ENCODE assay signal across 1 cellular context in the genomic region with DNA sequence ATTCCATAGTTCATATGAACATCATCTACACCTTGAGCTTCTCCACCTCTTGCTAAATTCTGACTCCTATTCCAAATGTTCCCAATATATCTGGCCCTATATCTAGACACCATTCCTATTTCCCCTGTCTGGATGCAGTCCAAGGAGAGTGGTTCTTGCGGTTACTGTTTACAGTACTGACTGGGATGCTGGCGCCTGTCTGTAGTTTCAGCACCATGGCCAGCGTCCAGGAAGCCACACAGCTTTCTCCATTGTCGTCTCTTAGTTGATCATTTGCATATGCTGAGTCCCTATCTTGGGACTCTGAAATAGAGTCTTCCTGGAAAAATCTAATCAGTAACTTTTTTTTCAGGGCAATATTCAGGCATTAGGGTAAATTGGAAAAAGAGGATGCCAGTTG.
TF ChIP-seq lines count a peak whose summit lies in the region.

No MANE protein-coding gene starts in this region.

TF ChIP-seq in K562, 482 proteins besides CTCF, POLR2A, EP300 and RAD21 (continued from another document and continues in another):
- TF ChIP-seq, protein P1, sequence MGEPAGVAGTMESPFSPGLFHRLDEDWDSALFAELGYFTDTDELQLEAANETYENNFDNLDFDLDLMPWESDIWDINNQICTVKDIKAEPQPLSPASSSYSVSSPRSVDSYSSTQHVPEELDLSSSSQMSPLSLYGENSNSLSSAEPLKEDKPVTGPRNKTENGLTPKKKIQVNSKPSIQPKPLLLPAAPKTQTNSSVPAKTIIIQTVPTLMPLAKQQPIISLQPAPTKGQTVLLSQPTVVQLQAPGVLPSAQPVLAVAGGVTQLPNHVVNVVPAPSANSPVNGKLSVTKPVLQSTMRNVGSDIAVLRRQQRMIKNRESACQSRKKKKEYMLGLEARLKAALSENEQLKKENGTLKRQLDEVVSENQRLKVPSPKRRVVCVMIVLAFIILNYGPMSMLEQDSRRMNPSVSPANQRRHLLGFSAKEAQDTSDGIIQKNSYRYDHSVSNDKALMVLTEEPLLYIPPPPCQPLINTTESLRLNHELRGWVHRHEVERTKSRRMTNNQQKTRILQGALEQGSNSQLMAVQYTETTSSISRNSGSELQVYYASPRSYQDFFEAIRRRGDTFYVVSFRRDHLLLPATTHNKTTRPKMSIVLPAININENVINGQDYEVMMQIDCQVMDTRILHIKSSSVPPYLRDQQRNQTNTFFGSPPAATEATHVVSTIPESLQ (CRISPR knock-in tag; IDR thresholded peaks at IDR 0.05): 0 out of 2 replicates have a peak, but pooled peaks have one; percentile 53
- TF ChIP-seq FOXK2 (conservative IDR thresholded peaks at IDR 0.05 in 1 of 2, IDR thresholded peaks at IDR 0.05 in 1 of 2; ENCODE audit: low read depth in 2 of 2) (peak; percentile 24 to 34; a peak in 1 of 4 replicates), EHMT2 (IDR thresholded peaks at IDR 0.05) (peak; percentile 99), CHAMP1 (IDR thresholded peaks at IDR 0.05) (peak; percentile 53; the same call in 1 of the 2 replicates), ARHGAP35 (IDR thresholded peaks at IDR 0.05; ENCODE audit: partially characterized antibody) (no peak), TEAD1 (CRISPR knock-in tag; IDR thresholded peaks at IDR 0.05) (peak in 1 of 2 experiments; percentile 58; a peak in 1 of 4 replicates), SIN3A (IDR thresholded peaks at IDR 0.05; ENCODE audit: borderline replicate concordance in 2 of 2, control insufficient read depth in 1 of 2, low read depth in 2 of 2, low read length in 2 of 2) (peak in 1 of 2 experiments; percentile 59; a peak in 1 of 4 replicates), ZBTB11 (CRISPR knock-in tag; IDR thresholded peaks at IDR 0.05) (peak in 1 of 3 experiments; percentile 72; a peak in 2 of 6 replicates), ZNF197 (CRISPR knock-in tag; IDR thresholded peaks at IDR 0.05; ENCODE audit: low read depth) (peak; percentile 65; the same call in 1 of the 2 replicates), TCF3 (CRISPR knock-in tag; IDR thresholded peaks at IDR 0.05) (0 out of 2 replicates have a peak, but pooled peaks have one; percentile 21), NR2C2 (CRISPR knock-in tag; IDR thresholded peaks at IDR 0.05) (0 out of 2 replicates have a peak, but pooled peaks have one; percentile 46), NR2C2 (tag; IDR thresholded peaks at IDR 0.05) (no peak), NR2C1 (IDR thresholded peaks at IDR 0.05) (no peak), NR2C1 (tag; IDR thresholded peaks at IDR 0.05) (0 out of 2 replicates have a peak, but pooled peaks have one; percentile 38), ZNF584 (CRISPR knock-in tag; IDR thresholded peaks at IDR 0.05; ENCODE audit: low read depth) (0 out of 2 replicates have a peak, but pooled peaks have one; percentile 70), SRF (CRISPR knock-in tag; IDR thresholded peaks at IDR 0.05) (peak in 1 of 2 experiments; percentile 46; a peak in 1 of 4 replicates), STAT6 (CRISPR knock-in tag; IDR thresholded peaks at IDR 0.05) (no peak), AFF1 (IDR thresholded peaks at IDR 0.05; ENCODE audit: low read depth in 1 of 2, partially characterized antibody in 2 of 2) (peak in 1 of 2 experiments; percentile 92), CTBP1 (IDR thresholded peaks at IDR 0.05; ENCODE audit: borderline replicate concordance) (peak; percentile 44; the same call in 1 of the 2 replicates), HDAC2 (IDR thresholded peaks at IDR 0.05) (peak; percentile 53; the same call in 1 of the 2 replicates), MAZ (CRISPR knock-in tag; conservative IDR thresholded peaks at IDR 0.05 in 1 of 2, IDR thresholded peaks at IDR 0.05 in 1 of 2) (peak in 1 of 2 experiments; percentile 29; a peak in 1 of 4 replicates), ATF7 (IDR thresholded peaks at IDR 0.05) (no peak), FOXP1 (CRISPR knock-in tag; IDR thresholded peaks at IDR 0.05) (0 out of 2 replicates have a peak, but pooled peaks have one; percentile 35), TFAP4 (CRISPR knock-in tag; IDR thresholded peaks at IDR 0.05; ENCODE audit: borderline replicate concordance) (0 out of 2 replicates have a peak, but pooled peaks have one; percentile 25)
- TF ChIP-seq, protein P2, sequence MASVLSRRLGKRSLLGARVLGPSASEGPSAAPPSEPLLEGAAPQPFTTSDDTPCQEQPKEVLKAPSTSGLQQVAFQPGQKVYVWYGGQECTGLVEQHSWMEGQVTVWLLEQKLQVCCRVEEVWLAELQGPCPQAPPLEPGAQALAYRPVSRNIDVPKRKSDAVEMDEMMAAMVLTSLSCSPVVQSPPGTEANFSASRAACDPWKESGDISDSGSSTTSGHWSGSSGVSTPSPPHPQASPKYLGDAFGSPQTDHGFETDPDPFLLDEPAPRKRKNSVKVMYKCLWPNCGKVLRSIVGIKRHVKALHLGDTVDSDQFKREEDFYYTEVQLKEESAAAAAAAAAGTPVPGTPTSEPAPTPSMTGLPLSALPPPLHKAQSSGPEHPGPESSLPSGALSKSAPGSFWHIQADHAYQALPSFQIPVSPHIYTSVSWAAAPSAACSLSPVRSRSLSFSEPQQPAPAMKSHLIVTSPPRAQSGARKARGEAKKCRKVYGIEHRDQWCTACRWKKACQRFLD (CRISPR knock-in tag; IDR thresholded peaks at IDR 0.05): peak; percentile 63; the same call in 1 of the 2 replicates
- TF ChIP-seq, protein P3, sequence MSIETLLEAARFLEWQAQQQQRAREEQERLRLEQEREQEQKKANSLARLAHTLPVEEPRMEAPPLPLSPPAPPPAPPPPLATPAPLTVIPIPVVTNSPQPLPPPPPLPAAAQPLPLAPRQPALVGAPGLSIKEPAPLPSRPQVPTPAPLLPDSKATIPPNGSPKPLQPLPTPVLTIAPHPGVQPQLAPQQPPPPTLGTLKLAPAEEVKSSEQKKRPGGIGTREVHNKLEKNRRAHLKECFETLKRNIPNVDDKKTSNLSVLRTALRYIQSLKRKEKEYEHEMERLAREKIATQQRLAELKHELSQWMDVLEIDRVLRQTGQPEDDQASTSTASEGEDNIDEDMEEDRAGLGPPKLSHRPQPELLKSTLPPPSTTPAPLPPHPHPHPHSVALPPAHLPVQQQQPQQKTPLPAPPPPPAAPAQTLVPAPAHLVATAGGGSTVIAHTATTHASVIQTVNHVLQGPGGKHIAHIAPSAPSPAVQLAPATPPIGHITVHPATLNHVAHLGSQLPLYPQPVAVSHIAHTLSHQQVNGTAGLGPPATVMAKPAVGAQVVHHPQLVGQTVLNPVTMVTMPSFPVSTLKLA (conservative IDR thresholded peaks at IDR 0.05): peak in 1 of 2 experiments; percentile 45; a peak in 1 of 4 replicates
- TF ChIP-seq, protein P4, sequence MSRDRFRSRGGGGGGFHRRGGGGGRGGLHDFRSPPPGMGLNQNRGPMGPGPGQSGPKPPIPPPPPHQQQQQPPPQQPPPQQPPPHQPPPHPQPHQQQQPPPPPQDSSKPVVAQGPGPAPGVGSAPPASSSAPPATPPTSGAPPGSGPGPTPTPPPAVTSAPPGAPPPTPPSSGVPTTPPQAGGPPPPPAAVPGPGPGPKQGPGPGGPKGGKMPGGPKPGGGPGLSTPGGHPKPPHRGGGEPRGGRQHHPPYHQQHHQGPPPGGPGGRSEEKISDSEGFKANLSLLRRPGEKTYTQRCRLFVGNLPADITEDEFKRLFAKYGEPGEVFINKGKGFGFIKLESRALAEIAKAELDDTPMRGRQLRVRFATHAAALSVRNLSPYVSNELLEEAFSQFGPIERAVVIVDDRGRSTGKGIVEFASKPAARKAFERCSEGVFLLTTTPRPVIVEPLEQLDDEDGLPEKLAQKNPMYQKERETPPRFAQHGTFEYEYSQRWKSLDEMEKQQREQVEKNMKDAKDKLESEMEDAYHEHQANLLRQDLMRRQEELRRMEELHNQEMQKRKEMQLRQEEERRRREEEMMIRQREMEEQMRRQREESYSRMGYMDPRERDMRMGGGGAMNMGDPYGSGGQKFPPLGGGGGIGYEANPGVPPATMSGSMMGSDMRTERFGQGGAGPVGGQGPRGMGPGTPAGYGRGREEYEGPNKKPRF (IDR thresholded peaks at IDR 0.05; ENCODE audit: low read depth, low read length): no peak
